In genomic region chr2:38719706-38720105, GRCh38 we compare ENCODE assay signal across 15 cellular contexts. TPM values are rescaled to one million over a fixed set of nuclear protein-coding genes. Genes with fewer than 3 reads are reported as not detected.
A peak's percentile ranks its signal among the peaks of the same experiment; 100 is the strongest.
DNase-seq lines count a peak whose midpoint lies in the region; ATAC-seq and TF ChIP-seq lines count a peak whose summit lies in the region.
"Had no signal": no experiment of that assay in that cellular context is flagged by ENCODE, and none has a peak within 500 bp of the region (broad histone marks: within the 10 kb centered on the region; RNA-seq: fewer than 3 reads in every experiment).

No MANE protein-coding gene starts in this region.

- H3K9me3 ChIP-seq in right cardiac atrium (ENCODE audit: control insufficient read depth, low read length): no peaks in the 10 kb centered on the region
- H3K9me3 ChIP-seq in psoas muscle: no peaks in the 10 kb centered on the region
- no peaks in the 10 kb centered on the region for H3K9me3 ChIP-seq in uterus

- H3K4me3 ChIP-seq in right cardiac atrium (ENCODE audit: low read length) (no peak overlapping the region), coronary artery (no peak overlapping the region), psoas muscle (no peak overlapping the region), uterus (no peak overlapping the region)

- no peaks in the 10 kb centered on the region for H3K36me3 ChIP-seq in psoas muscle (ENCODE audit: insufficient read depth in 1 of 2, low read depth in 1 of 2)
- H3K36me3 ChIP-seq in uterus: no peaks in the 10 kb centered on the region

- TF ChIP-seq POLR2A in uterus (IDR thresholded peaks at IDR 0.05): no peak

- H3K27ac ChIP-seq in right cardiac atrium (ENCODE audit: low read length) (peak overlapping the region; percentile 16), coronary artery (peak overlapping the region in 1 of 2 donors; percentile 42), psoas muscle (peak overlapping the region; percentile 82), uterus (peak overlapping the region; percentile 28 to 65)

- 90% methylated on average over 12 of the region's 12 CpGs for WGBS in right cardiac atrium
- 95 to 96% (median 95%) methylated on average over 12 of the region's 12 CpGs for WGBS in psoas muscle, 3 donors

- ATAC-seq in right cardiac atrium (no peak), left cardiac atrium (no peak), psoas muscle (no peak), GM18502 (IDR thresholded peaks at IDR 0.05; ENCODE audit: poor library complexity, unreplicated experiment) (no peak)

- H3K27me3 ChIP-seq in right cardiac atrium (ENCODE audit: control insufficient read depth, insufficient read depth): no peaks in the 10 kb centered on the region
- H3K27me3 ChIP-seq in psoas muscle (ENCODE audit: insufficient read depth in 3 of 3, low read length in 2 of 3): no peaks in the 10 kb centered on the region
- H3K27me3 ChIP-seq in uterus: no peaks in the 10 kb centered on the region

- H3K4me1 ChIP-seq in right cardiac atrium (ENCODE audit: control insufficient read depth, insufficient read depth, low read length): no peaks in the 10 kb centered on the region
- peaks cover 23% of the 10 kb centered on the region for H3K4me1 ChIP-seq in psoas muscle
- H3K4me1 ChIP-seq in uterus: peaks cover 3 to 7% of the 10 kb centered on the region in 2 donors

- no peak for DNase-seq in right cardiac atrium
- DNase-seq in left cardiac atrium: no peak
- DNase-seq in coronary artery (ENCODE audit: low spot score): peak; percentile 46
- DNase-seq in psoas muscle: no peak
- DNase-seq in uterus: no peak
- DNase-seq in posterior cingulate gyrus: no peak
- no peak for DNase-seq in hypothalamus (lab: John Stamatoyannopoulos, UW)
- DNase-seq: CD4-positive, alpha-beta memory T cell; DND-41; GDM1; NCI-H146; NCI-H2081 treated with DMSO at 0.1 percent for 48 hours; NCI-H2227 treated with DMSO at 0.1 percent for 48 hours; NCI-H69 had no signal

- TF ChIP-seq CTCF in coronary artery (IDR thresholded peaks at IDR 0.05) (no peak), psoas muscle (IDR thresholded peaks at IDR 0.05) (no peak), uterus (IDR thresholded peaks at IDR 0.05) (no peak)

- intact Hi-C loops in right cardiac atrium (cut with DNase I) (loop anchor here in 3 of 4 donors (5.0 to 10.0 kb wide), 3 partner anchors 55 to 405 kb away; partner anchors contain the start of genes HNRNPLL (in 2 of the 3) and GALM (in 1 of the 3)), left cardiac atrium (cut with DNase I) (loop anchor here in 1 of 2 donors (5.0 kb wide), 1 partner anchor 52 kb away; the partner anchor contains the start of gene GALM), psoas muscle (cut with DNase I) (loop anchor here (5.0 to 10.0 kb wide), 3 partner anchors 55 to 137 kb away; partner anchors contain the start of genes GALM (in 1 of the 2) and HNRNPLL (in 1 of the 2)), uterus (cut with DNase I; ENCODE audit: low total_unique reads) (loop anchor here (10.0 kb wide), 1 partner anchor 115 kb away; the partner anchor contains the start of gene HNRNPLL), posterior cingulate gyrus (cut with DNase I) (loop anchor here (10.0 kb wide), 1 partner anchor 405 kb away; no protein-coding TSS in a partner anchor)

RNA-seq across cellular contexts. Expression of gene SRSF7, which starts 31.5 kb away (rescaled TPM):
- total RNA-seq in right cardiac atrium (10 to 100 TPM; 51.4 to 87.1 (median 64.6) TPM), left cardiac atrium (10 to 100 TPM; 57.6 to 85.8 TPM), psoas muscle (10 to 100 TPM; 35.5 to 78.2 (median 56.7) TPM), uterus (100 to 1,000 TPM in 3 of 4 donors, 10 to 100 TPM in 1; 94.4 to 163 (median 128) TPM)
- polyA plus RNA-seq in right cardiac atrium (51.1 TPM), psoas muscle (100 to 1,000 TPM in 1 of 3 donors, 10 to 100 TPM in 2; 26.0 to 111 (median 45.8) TPM)

RNA-seq across cellular contexts. Expression of gene GALM, which starts 53.8 kb away (rescaled TPM):
- total RNA-seq in right cardiac atrium: 10 to 100 TPM; 11.4 to 23.0 (median 19.8) TPM
- 13.5 TPM for polyA plus RNA-seq in right cardiac atrium
- total RNA-seq in left cardiac atrium: 10 to 100 TPM in 1 of 2 donors, 1 to 10 TPM in 1; 9.2 to 16.8 TPM
- 10 to 100 TPM in 1 of 4 donors, 1 to 10 TPM in 3; 3.6 to 16.1 (median 4.8) TPM for total RNA-seq in psoas muscle
- polyA plus RNA-seq in psoas muscle: 1 to 10 TPM; 2.0 to 9.4 (median 5.5) TPM
- total RNA-seq in uterus: 100 to 1,000 TPM in 1 of 4 donors, 10 to 100 TPM in 1, 1 to 10 TPM in 2; 6.2 to 104 (median 14.8) TPM

RNA-seq across cellular contexts. Expression of gene GEMIN6, which starts 58.3 kb away (rescaled TPM):
- total RNA-seq in right cardiac atrium (10 to 100 TPM in 2 of 4 donors, 1 to 10 TPM in 2; 7.8 to 12.8 (median 9.2) TPM), left cardiac atrium (1 to 10 TPM; 7.3 to 8.4 TPM), psoas muscle (10 to 100 TPM in 1 of 4 donors, 1 to 10 TPM in 3; 5.6 to 10.8 (median 9.3) TPM), uterus (10 to 100 TPM in 1 of 4 donors, 1 to 10 TPM in 3; 1.8 to 11.9 (median 5.4) TPM)
- polyA plus RNA-seq in right cardiac atrium (7.3 TPM), psoas muscle (10 to 100 TPM in 1 of 3 donors, 1 to 10 TPM in 2; 7.2 to 12.1 (median 9.5) TPM)
